In genomic region chr15:57031605-57032004, GRCh38 we compare ENCODE assay signal across 9 cellular contexts.
DNase-seq lines count a peak whose midpoint lies in the region; ATAC-seq and TF ChIP-seq lines count a peak whose summit lies in the region.
"Had no signal": no experiment of that assay in that cellular context is flagged by ENCODE, and none has a peak within 500 bp of the region (broad histone marks: within the 10 kb centered on the region; RNA-seq: fewer than 3 reads in every experiment).

No MANE protein-coding gene starts in this region.

- H3K27ac ChIP-seq in testis (no peak overlapping the region), esophagus squamous epithelium (peak overlapping the region in 1 of 4 donors; percentile 30)

- ATAC-seq in GM21737 (IDR thresholded peaks at IDR 0.05; ENCODE audit: unreplicated experiment): no peak

- WGBS in testis, 2 donors: 18 to 33% methylated on average over 1 of the region's 1 CpG
- WGBS in esophagus squamous epithelium, 2 donors: 40 to 50% methylated on average over 1 of the region's 1 CpG

- H3K9me3 ChIP-seq in testis (no peaks in the 10 kb centered on the region), esophagus squamous epithelium (no peaks in the 10 kb centered on the region)

- peaks cover 11% of the 10 kb centered on the region for H3K36me3 Mint-ChIP-seq in activated T-cell treated with anti-CD3 and anti-CD28 coated beads, Interleukin-2, amount 50 U/mL, for 24 hours (ENCODE audit: low read depth)
- H3K36me3 Mint-ChIP-seq in brain: peaks cover 30% of the 10 kb centered on the region

- no peaks in the 10 kb centered on the region for H3K4me1 ChIP-seq in testis
- H3K4me1 ChIP-seq in esophagus squamous epithelium: peaks cover 0 to 31% (median 9%) of the 10 kb centered on the region in 3 donors

- no peaks in the 10 kb centered on the region for H3K36me3 ChIP-seq in testis (ENCODE audit: low read depth, missing control alignments)
- H3K36me3 ChIP-seq in esophagus squamous epithelium: no peaks in the 10 kb centered on the region

- peak overlapping the region; percentile 26 for H3K27ac Mint-ChIP-seq in activated T-cell treated with anti-CD3 and anti-CD28 coated beads, Interleukin-2, amount 50 U/mL, for 24 hours
- H3K27ac Mint-ChIP-seq in brain: peak overlapping the region in 4 of 5 experiments; percentile 65 to 96 (median 90)

- H3K27me3 Mint-ChIP-seq in activated T-cell treated with anti-CD3 and anti-CD28 coated beads, Interleukin-2, amount 50 U/mL, for 24 hours: no peaks in the 10 kb centered on the region
- no peaks in the 10 kb centered on the region for H3K27me3 Mint-ChIP-seq in brain

- no peak for DNase-seq in activated T-cell treated with anti-CD3 and anti-CD28 coated beads, Interleukin-2, amount 50 U/mL, for 24 hours
- no peak for DNase-seq in activated T-cell treated with anti-CD3 and anti-CD28 coated beads, Interleukin-2, amount 50 U/mL, for 1 hour
- peak; percentile 66 for DNase-seq in islet precursor cell
- DNase-seq in testis: peak; percentile 71
- DNase-seq in T-helper 9 cell: no peak
- DNase-seq in esophagus squamous epithelium (lab: John Stamatoyannopoulos, UW): no peak
- DNase-seq: effector CD4-positive, alpha-beta T cell had no signal

- H3K4me3 ChIP-seq in testis (no peak overlapping the region), esophagus squamous epithelium (no peak overlapping the region)

- H3K27me3 ChIP-seq in testis (no peaks in the 10 kb centered on the region), esophagus squamous epithelium (no peaks in the 10 kb centered on the region)

- TF ChIP-seq CTCF in brain (conservative IDR thresholded peaks at IDR 0.05) (no peak), testis (IDR thresholded peaks at IDR 0.05) (no peak), esophagus squamous epithelium (IDR thresholded peaks at IDR 0.05) (no peak)

- H3K9me3 Mint-ChIP-seq in activated T-cell treated with anti-CD3 and anti-CD28 coated beads, Interleukin-2, amount 50 U/mL, for 24 hours: no peaks in the 10 kb centered on the region
- peaks cover 0 to 17% (median 0%) of the 10 kb centered on the region in 5 experiments for H3K9me3 Mint-ChIP-seq in brain

- H3K4me3 Mint-ChIP-seq in activated T-cell treated with anti-CD3 and anti-CD28 coated beads, Interleukin-2, amount 50 U/mL, for 24 hours: no peak overlapping the region
- H3K4me3 Mint-ChIP-seq in brain: peak overlapping the region in 3 of 5 experiments; percentile 1 to 54 (median 52)

- intact Hi-C loops in testis (cut with DNase I; ENCODE audit: low total_unique reads) (no loop called here), esophagus squamous epithelium (cut with DNase I) (no loop called here)

- H3K4me1 Mint-ChIP-seq in activated T-cell treated with anti-CD3 and anti-CD28 coated beads, Interleukin-2, amount 50 U/mL, for 24 hours (ENCODE audit: low read depth): peaks cover 54% of the 10 kb centered on the region
- peaks cover 61% of the 10 kb centered on the region for H3K4me1 Mint-ChIP-seq in brain

- no peak for TF ChIP-seq POLR2A in testis (IDR thresholded peaks at IDR 0.05)
- TF ChIP-seq POLR2A in esophagus squamous epithelium (IDR thresholded peaks at IDR 0.05): no peak

Comparison
In these comparisons a context has a peak if more than half of its experiments do, and no peak if none do; other contexts are left out.
1. DNase-seq: peak in islet precursor cell (single experiment) and testis (single experiment); none in activated T-cell treated with anti-CD3 and anti-CD28 coated beads, Interleukin-2, amount 50 U/mL, for 24 hours (single experiment), activated T-cell treated with anti-CD3 and anti-CD28 coated beads, Interleukin-2, amount 50 U/mL, for 1 hour (single experiment), T-helper 9 cell (single experiment) and esophagus squamous epithelium (single experiment).